ENCODE assay signal across 13 cellular contexts in genomic region chr10:104299031-104299904, GRCh38. TPM values are rescaled to one million over a fixed set of nuclear protein-coding genes. Genes with fewer than 3 reads are reported as not detected.
A peak's percentile ranks its signal among the peaks of the same experiment; 100 is the strongest.
DNase-seq lines count a peak whose midpoint lies in the region; ATAC-seq and TF ChIP-seq lines count a peak whose summit lies in the region.
"Had no signal": no experiment of that assay in that cellular context is flagged by ENCODE, and none has a peak within 500 bp of the region (broad histone marks: within the 10 kb centered on the region; RNA-seq: fewer than 3 reads in every experiment).

No MANE protein-coding gene starts in this region.

- CTCF ChIA-PET in WTC11 (lab: Charles Lee) = interaction anchor here (0.8 to 9.0 kb wide), 10 partner anchors 9 to 69 kb away, joined by 3 to 126 read pairs (median 4); partner anchors contain the start of genes CFAP58 and ITPRIP

- H3K4me1 ChIP-seq in BLaER1 (no peaks in the 10 kb centered on the region), left ventricle myocardium inferior (peaks cover 70% of the 10 kb centered on the region)
- H3K4me1 ChIP-seq: Caco-2 had no signal

- intact Hi-C loops in left ventricle myocardium inferior (cut with micrococcal nuclease) = no loop called here
- intact Hi-C loops in sciatic nerve (cut with DNase I) = no loop called here

- no peak overlapping the region for H3K9ac ChIP-seq in BLaER1

- H3K27me3 ChIP-seq in BLaER1 = no peaks in the 10 kb centered on the region
- no peaks in the 10 kb centered on the region for H3K27me3 ChIP-seq in left ventricle myocardium inferior (ENCODE audit: low read depth)

- TF ChIP-seq CTCF in left ventricle myocardium inferior (IDR thresholded peaks at IDR 0.05; ENCODE audit: borderline replicate concordance) (no peak), WTC11 (IDR thresholded peaks at IDR 0.05) (no peak)

- no peak overlapping the region for H3K27ac Mint-ChIP-seq in WTC11
- H3K27ac Mint-ChIP-seq: stimulated activated naive B cell treated with anti-CD40 and anti-IgM and Interleukin-4, amounts not matched to agents 10 μg/mL and 1 μg/mL and 100 μg/mL, for 72 hours had no signal

- H3K27ac ChIP-seq in BLaER1 (no peak overlapping the region), angular gyrus (ENCODE audit: low read depth, low read length) (peak overlapping the region; percentile 88), left ventricle myocardium inferior (replicated peaks) (peak overlapping the region; percentile 94)

- H3K4me1 Mint-ChIP-seq in WTC11 = peaks cover 12% of the 10 kb centered on the region

- no peak overlapping the region for H3K4me3 Mint-ChIP-seq in WTC11
- H3K4me3 Mint-ChIP-seq: activated T-cell treated with anti-CD3 and anti-CD28 coated beads, Interleukin-2, amount 50 U/mL, for 4 hours; stimulated activated naive B cell treated with anti-CD40 and anti-IgM and Interleukin-4, amounts not matched to agents 10 μg/mL and 1 μg/mL and 100 μg/mL, for 72 hours had no signal

- DNase-seq in left ventricle myocardium inferior (no peak), sciatic nerve (ENCODE audit: low spot score) (no peak), GOT3 (lab: John Stamatoyannopoulos, UW) (no peak), HCEC 1CT (no peak), WTC11 (ENCODE audit: low spot score) (no peak)
- DNase-seq: activated T-cell treated with anti-CD3 and anti-CD28 coated beads, Interleukin-2, amount 50 U/mL, for 4 hours; Caco-2; NCI-H524; stimulated activated CD4-positive, alpha-beta T cell treated with anti-CD3 and anti-CD28 coated beads, Interleukin-12 subunit alpha, Interleukin-12 subunit beta, amount 100 ng/mL, for 4 hours; stimulated activated naive B cell treated with anti-CD40 and anti-IgM and Interleukin-4, amounts not matched to agents 10 μg/mL and 1 μg/mL and 100 μg/mL, for 72 hours had no signal

- peaks cover 21% of the 10 kb centered on the region for H3K36me3 Mint-ChIP-seq in WTC11
- H3K36me3 Mint-ChIP-seq: stimulated activated naive B cell treated with anti-CD40 and anti-IgM and Interleukin-4, amounts not matched to agents 10 μg/mL and 1 μg/mL and 100 μg/mL, for 72 hours had no signal

- H3K4me2 ChIP-seq in BLaER1 = peak overlapping the region; percentile 8; the same call in 1 of the 2 replicates

- ATAC-seq in sciatic nerve = peak; percentile 49
- ATAC-seq in HG02973 (IDR thresholded peaks at IDR 0.05; ENCODE audit: unreplicated experiment) = no peak
- ATAC-seq in WTC11 = no peak
- ATAC-seq: activated T-cell treated with anti-CD3 and anti-CD28 coated beads, Interleukin-2, amount 50 U/mL, for 4 hours; stimulated activated naive B cell treated with anti-CD40 and anti-IgM and Interleukin-4, amounts not matched to agents 10 μg/mL and 1 μg/mL and 100 μg/mL, for 72 hours had no signal

- H4K20me1 ChIP-seq in BLaER1 = no peaks in the 10 kb centered on the region

- H3K9me3 ChIP-seq in BLaER1 (peaks cover 8% of the 10 kb centered on the region), left ventricle myocardium inferior (replicated peaks) (no peaks in the 10 kb centered on the region)
- H3K9me3 ChIP-seq: Caco-2 had no signal

- H3K9me3 Mint-ChIP-seq in WTC11 = peaks cover 25% of the 10 kb centered on the region
- H3K9me3 Mint-ChIP-seq: stimulated activated naive B cell treated with anti-CD40 and anti-IgM and Interleukin-4, amounts not matched to agents 10 μg/mL and 1 μg/mL and 100 μg/mL, for 72 hours had no signal

- POLR2A ChIA-PET in WTC11 (lab: Charles Lee) = no interaction called here

- H3K27me3 Mint-ChIP-seq in WTC11 (ENCODE audit: low read depth) = peaks cover 3% of the 10 kb centered on the region; the same call in 1 of the 2 replicates

- no peaks in the 10 kb centered on the region for H3K36me3 ChIP-seq in BLaER1
- no peaks in the 10 kb centered on the region for H3K36me3 ChIP-seq in left ventricle myocardium inferior

- H3K4me3 ChIP-seq in BLaER1 = no peak overlapping the region
- H3K4me3 ChIP-seq in left ventricle myocardium inferior = peak overlapping the region; percentile 6

TF ChIP-seq in WTC11, 78 proteins besides CTCF, POLR2A, EP300 and RAD21:
- TF ChIP-seq HMGA2 (CRISPR knock-in tag; IDR thresholded peaks at IDR 0.05) = no peak
- no peak for TF ChIP-seq GTF2I (CRISPR knock-in tag; conservative IDR thresholded peaks at IDR 0.05)
- TF ChIP-seq TEAD1 (CRISPR knock-in tag; IDR thresholded peaks at IDR 0.05) = no peak
- TF ChIP-seq ESRRA (CRISPR knock-in tag; IDR thresholded peaks at IDR 0.05; ENCODE audit: borderline replicate concordance) = no peak
- no peak for TF ChIP-seq SP1 (CRISPR knock-in tag; conservative IDR thresholded peaks at IDR 0.05)
- TF ChIP-seq, protein P1, sequence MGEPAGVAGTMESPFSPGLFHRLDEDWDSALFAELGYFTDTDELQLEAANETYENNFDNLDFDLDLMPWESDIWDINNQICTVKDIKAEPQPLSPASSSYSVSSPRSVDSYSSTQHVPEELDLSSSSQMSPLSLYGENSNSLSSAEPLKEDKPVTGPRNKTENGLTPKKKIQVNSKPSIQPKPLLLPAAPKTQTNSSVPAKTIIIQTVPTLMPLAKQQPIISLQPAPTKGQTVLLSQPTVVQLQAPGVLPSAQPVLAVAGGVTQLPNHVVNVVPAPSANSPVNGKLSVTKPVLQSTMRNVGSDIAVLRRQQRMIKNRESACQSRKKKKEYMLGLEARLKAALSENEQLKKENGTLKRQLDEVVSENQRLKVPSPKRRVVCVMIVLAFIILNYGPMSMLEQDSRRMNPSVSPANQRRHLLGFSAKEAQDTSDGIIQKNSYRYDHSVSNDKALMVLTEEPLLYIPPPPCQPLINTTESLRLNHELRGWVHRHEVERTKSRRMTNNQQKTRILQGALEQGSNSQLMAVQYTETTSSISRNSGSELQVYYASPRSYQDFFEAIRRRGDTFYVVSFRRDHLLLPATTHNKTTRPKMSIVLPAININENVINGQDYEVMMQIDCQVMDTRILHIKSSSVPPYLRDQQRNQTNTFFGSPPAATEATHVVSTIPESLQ (CRISPR knock-in tag; IDR thresholded peaks at IDR 0.05) = no peak
- TF ChIP-seq MAX (CRISPR knock-in tag; IDR thresholded peaks at IDR 0.05) = no peak
- TF ChIP-seq ZNF423 (CRISPR knock-in tag; IDR thresholded peaks at IDR 0.05) = no peak
- no peak for TF ChIP-seq NR1H2 (CRISPR knock-in tag; IDR thresholded peaks at IDR 0.05)
- no peak for TF ChIP-seq FOXK1 (CRISPR knock-in tag; IDR thresholded peaks at IDR 0.05)
- TF ChIP-seq GABPB1 (CRISPR knock-in tag; IDR thresholded peaks at IDR 0.05) = no peak
- no peak for TF ChIP-seq NR3C1 (CRISPR knock-in tag; conservative IDR thresholded peaks at IDR 0.05; ENCODE audit: low read depth)
- no peak for TF ChIP-seq JAZF1 (CRISPR knock-in tag; IDR thresholded peaks at IDR 0.05)
- TF ChIP-seq ZNF671 (CRISPR knock-in tag; IDR thresholded peaks at IDR 0.05) = no peak
- no peak for TF ChIP-seq RELA (CRISPR knock-in tag; IDR thresholded peaks at IDR 0.05; ENCODE audit: borderline replicate concordance)
- TF ChIP-seq GRHL2 (CRISPR knock-in tag; IDR thresholded peaks at IDR 0.05; ENCODE audit: insufficient replicate concordance, severe bottlenecking) = no peak

RNA-seq across cellular contexts. Expression of gene GSTO2, which starts 30.3 kb away (rescaled TPM):
- 0.80 TPM for total RNA-seq in left ventricle myocardium inferior
- total RNA-seq in sciatic nerve = 2.1 TPM
- 10.7 to 18.7 TPM (median 17.6 TPM) in 3 replicates for total RNA-seq in WTC11 (2021)

RNA-seq across cellular contexts. Expression of gene ITPRIP, which starts 39.0 kb away (rescaled TPM):
- total RNA-seq in left ventricle myocardium inferior (35.4 TPM), sciatic nerve (24.7 TPM), WTC11 (2021) (13.0 to 16.8 TPM (median 13.4 TPM) in 3 replicates)

RNA-seq across cellular contexts. Expression of gene GSTO1, which starts 44.6 kb away (rescaled TPM):
- total RNA-seq in left ventricle myocardium inferior (189 TPM), sciatic nerve (55.7 TPM), WTC11 (2021) (87.9 to 99.5 TPM (median 99.2 TPM) in 3 replicates)

RNA-seq across cellular contexts. Expression of gene CFAP58, which starts 54.4 kb away (rescaled TPM):
- total RNA-seq in left ventricle myocardium inferior = 3.5 TPM
- 0.67 TPM for total RNA-seq in sciatic nerve
- 0.92 to 1.1 TPM (median 1.0 TPM) in 3 replicates for total RNA-seq in WTC11 (2021)
- total RNA-seq: activated T-cell treated with anti-CD3 and anti-CD28 coated beads, Interleukin-2, amount 50 U/mL, for 4 hours; Caco-2 had no signal
